28 cellular contexts compared by ENCODE assay signal in the genomic region with DNA sequence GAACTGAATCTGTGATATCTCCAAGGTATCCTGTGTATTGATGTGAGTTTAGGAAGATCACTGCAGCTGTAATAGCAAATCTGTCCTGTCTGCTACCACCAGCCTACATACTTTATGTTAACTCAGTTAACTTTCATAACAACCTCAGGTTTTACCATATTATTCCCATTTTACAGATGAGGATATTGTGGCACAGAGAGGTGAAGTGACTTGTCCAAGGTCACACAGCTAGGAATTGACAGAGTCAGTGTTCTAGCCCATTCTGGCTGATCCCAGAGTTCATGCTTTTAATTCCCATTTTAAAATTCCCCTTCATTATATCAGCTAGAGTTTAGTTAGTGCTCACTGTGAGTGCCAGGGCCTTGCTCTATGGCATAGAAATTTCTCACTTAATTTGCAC. TPM values are rescaled to one million over a fixed set of nuclear protein-coding genes. Genes with fewer than 3 reads are reported as not detected.
"Had no signal": no experiment of that assay in that cellular context is flagged by ENCODE, and none has a peak within 500 bp of the region (broad histone marks: within the 10 kb centered on the region; RNA-seq: fewer than 3 reads in every experiment).

No MANE protein-coding gene starts in this region.

- H3K27ac ChIP-seq: colonic mucosa, ovary, skin epidermis, uterus had no signal

- H3K4me3 Mint-ChIP-seq: activated B cell treated with CpG ODN at 0.5 μM for 24 hours; activated CD8-positive, alpha-beta T cell treated with anti-CD3 and anti-CD28 coated beads for 36 hours; activated T-cell treated with anti-CD3 and anti-CD28 coated beads, Interleukin-2, amount 50 U/mL, for 4 hours; activated T-helper 17 cell treated with anti-CD3 and anti-CD28 coated beads, Interleukin-2, amount 50 U/mL, for 72 hours; naive thymus-derived CD8-positive, alpha-beta T cell; stimulated activated effector memory CD8-positive, alpha-beta T cell treated with anti-CD3 and anti-CD28 coated beads, Interleukin-12 subunit alpha, Interleukin-12 subunit beta, amount 100 ng/mL, for 72 hours; stimulated activated naive CD8-positive, alpha-beta T cell treated with anti-CD3 and anti-CD28 coated beads, Interleukin-15, Interleukin-2, amounts not matched to agents 100 ng/mL and 50 ng/mL, for 24 hours; T-helper 2 cell treated with Interferon-gamma antibody and Interleukin-4, amounts not matched to agents 5 μg/mL and 100 μg/mL, for 36 hours; type B pancreatic cell had no signal

- H3K27me3 ChIP-seq: colonic mucosa, dorsolateral prefrontal cortex, ovary, uterus had no signal

- DNase-seq: activated B cell treated with CpG ODN at 0.5 μM for 24 hours; activated CD4-positive, alpha-beta T cell treated with anti-CD3 and anti-CD28 coated beads, Interleukin-2, amount 50 U/mL, for 1 hour; activated CD8-positive, alpha-beta T cell treated with anti-CD3 and anti-CD28 coated beads for 36 hours; activated T-cell treated with anti-CD3 and anti-CD28 coated beads, Interleukin-2, amount 50 U/mL, for 4 hours; colonic mucosa; dorsolateral prefrontal cortex; effector memory CD4-positive, alpha-beta T cell; foreskin fibroblast; head of caudate nucleus; hippocampal formation; kidney; left colon; naive thymus-derived CD8-positive, alpha-beta T cell; ovary; stimulated activated CD4-positive, alpha-beta T cell treated with anti-CD3 and anti-CD28 coated beads, Interleukin-4, amount 100 ng/mL, for 24 hours; substantia nigra; T-helper 1 cell; uterus had no signal

- H3K4me1 ChIP-seq: colonic mucosa, uterus had no signal

- FAIRE-seq: bronchial epithelial cell, kidney had no signal

- H3K36me3 ChIP-seq: colonic mucosa, ovary, uterus had no signal

- H3K27ac Mint-ChIP-seq: activated CD8-positive, alpha-beta T cell treated with anti-CD3 and anti-CD28 coated beads for 36 hours; activated naive CD4-positive, alpha-beta T cell treated with anti-CD3 and anti-CD28 coated beads, Interleukin-2, amount 50 U/mL, for 72 hours; activated T-helper 17 cell treated with anti-CD3 and anti-CD28 coated beads, Interleukin-2, amount 50 U/mL, for 72 hours; progenitor cell of endocrine pancreas; stimulated activated effector memory CD8-positive, alpha-beta T cell treated with anti-CD3 and anti-CD28 coated beads, Interleukin-12 subunit alpha, Interleukin-12 subunit beta, amount 100 ng/mL, for 72 hours; stimulated activated naive CD8-positive, alpha-beta T cell treated with anti-CD3 and anti-CD28 coated beads, Interleukin-15, Interleukin-2, amounts not matched to agents 100 ng/mL and 50 ng/mL, for 24 hours; T-helper 2 cell treated with Interferon-gamma antibody and Interleukin-4, amounts not matched to agents 5 μg/mL and 100 μg/mL, for 36 hours; type B pancreatic cell had no signal

- H3K27me3 Mint-ChIP-seq: activated B cell treated with CpG ODN at 0.5 μM for 24 hours; activated CD8-positive, alpha-beta T cell treated with anti-CD3 and anti-CD28 coated beads for 36 hours; activated T-helper 17 cell treated with anti-CD3 and anti-CD28 coated beads, Interleukin-2, amount 50 U/mL, for 72 hours; stimulated activated naive CD8-positive, alpha-beta T cell treated with anti-CD3 and anti-CD28 coated beads, Interleukin-15, Interleukin-2, amounts not matched to agents 100 ng/mL and 50 ng/mL, for 24 hours had no signal

- H3K4me3 ChIP-seq: colonic mucosa, dorsolateral prefrontal cortex, ovary, skin epidermis, uterus had no signal

- ATAC-seq: activated CD8-positive, alpha-beta T cell treated with anti-CD3 and anti-CD28 coated beads for 36 hours; activated naive CD4-positive, alpha-beta T cell treated with anti-CD3 and anti-CD28 coated beads, Interleukin-2, amount 50 U/mL, for 72 hours; activated T-cell treated with anti-CD3 and anti-CD28 coated beads, Interleukin-2, amount 50 U/mL, for 4 hours; activated T-helper 17 cell treated with anti-CD3 and anti-CD28 coated beads, Interleukin-2, amount 50 U/mL, for 72 hours; left colon; naive thymus-derived CD8-positive, alpha-beta T cell; sciatic nerve; stimulated activated effector memory CD8-positive, alpha-beta T cell treated with anti-CD3 and anti-CD28 coated beads, Interleukin-12 subunit alpha, Interleukin-12 subunit beta, amount 100 ng/mL, for 72 hours had no signal

- H3K9me3 Mint-ChIP-seq: activated CD8-positive, alpha-beta T cell treated with anti-CD3 and anti-CD28 coated beads for 36 hours; activated naive CD4-positive, alpha-beta T cell treated with anti-CD3 and anti-CD28 coated beads, Interleukin-2, amount 50 U/mL, for 72 hours; activated T-cell treated with anti-CD3 and anti-CD28 coated beads, Interleukin-2, amount 50 U/mL, for 4 hours; activated T-helper 17 cell treated with anti-CD3 and anti-CD28 coated beads, Interleukin-2, amount 50 U/mL, for 72 hours; naive thymus-derived CD8-positive, alpha-beta T cell; stimulated activated effector memory CD8-positive, alpha-beta T cell treated with anti-CD3 and anti-CD28 coated beads, Interleukin-12 subunit alpha, Interleukin-12 subunit beta, amount 100 ng/mL, for 72 hours; stimulated activated naive CD8-positive, alpha-beta T cell treated with anti-CD3 and anti-CD28 coated beads, Interleukin-15, Interleukin-2, amounts not matched to agents 100 ng/mL and 50 ng/mL, for 24 hours; T-helper 2 cell treated with Interferon-gamma antibody and Interleukin-4, amounts not matched to agents 5 μg/mL and 100 μg/mL, for 36 hours; type B pancreatic cell had no signal

- H3K9me3 ChIP-seq: colonic mucosa, ovary, uterus had no signal

- H3K36me3 Mint-ChIP-seq: activated naive CD4-positive, alpha-beta T cell treated with anti-CD3 and anti-CD28 coated beads, Interleukin-2, amount 50 U/mL, for 72 hours; naive thymus-derived CD8-positive, alpha-beta T cell; stimulated activated effector memory CD8-positive, alpha-beta T cell treated with anti-CD3 and anti-CD28 coated beads, Interleukin-12 subunit alpha, Interleukin-12 subunit beta, amount 100 ng/mL, for 72 hours; type B pancreatic cell had no signal

RNA-seq across cellular contexts. Expression of a gene that starts 49.4 kb away (rescaled TPM):
- total RNA-seq: bronchial epithelial cell had no signal
